In genomic region chr9:20314981-20315380, GRCh38 we compare ENCODE assay signal across 1 cellular context.
TF ChIP-seq lines count a peak whose summit lies in the region.

No MANE protein-coding gene starts in this region.

TF ChIP-seq in GM23338, 12 proteins besides CTCF, POLR2A, EP300 and RAD21 (continued from another document):
- TF ChIP-seq ZNF462 (CRISPR knock-in tag; IDR thresholded peaks at IDR 0.05) (no peak), NANOG (IDR thresholded peaks at IDR 0.05; ENCODE audit: borderline replicate concordance) (no peak), ZNF114 (CRISPR knock-in tag; IDR thresholded peaks at IDR 0.05) (no peak), JUNB (IDR thresholded peaks at IDR 0.05; ENCODE audit: unreplicated experiment) (no peak), STAT1 (IDR thresholded peaks at IDR 0.05; ENCODE audit: unreplicated experiment) (no peak), ETS1 (IDR thresholded peaks at IDR 0.05) (no peak), EZH2 (IDR thresholded peaks at IDR 0.05; ENCODE audit: low read depth, unreplicated experiment) (no peak), CREB1 (CRISPR knock-in tag; IDR thresholded peaks at IDR 0.05; ENCODE audit: low read depth) (no peak), EZH2phosphoT487 (IDR thresholded peaks at IDR 0.05; ENCODE audit: unreplicated experiment) (no peak), ZNF331 (CRISPR knock-in tag; IDR thresholded peaks at IDR 0.05; ENCODE audit: low read depth) (no peak)
TF ChIP-seq in GM23338: peak in this region for 0.
